3 cellular contexts compared by ENCODE assay signal in genomic region chr6:95679981-95680380, GRCh38.
"Had no signal": no experiment of that assay in that cellular context is flagged by ENCODE, and none has a peak within 500 bp of the region (broad histone marks: within the 10 kb centered on the region; RNA-seq: fewer than 3 reads in every experiment).

No MANE protein-coding gene starts in this region.

- ATAC-seq: HepG2, K562 had no signal

- H3K4me1 Mint-ChIP-seq: IgD-negative memory B cell had no signal

- H3K36me3 Mint-ChIP-seq: IgD-negative memory B cell had no signal

- H3K27me3 Mint-ChIP-seq: IgD-negative memory B cell had no signal

- H3K4me3 Mint-ChIP-seq: IgD-negative memory B cell had no signal

- H3K27ac Mint-ChIP-seq: IgD-negative memory B cell had no signal

- H3K9me3 Mint-ChIP-seq: IgD-negative memory B cell had no signal
